Comparison of ENCODE assay signal across 8 cellular contexts in the genomic region with DNA sequence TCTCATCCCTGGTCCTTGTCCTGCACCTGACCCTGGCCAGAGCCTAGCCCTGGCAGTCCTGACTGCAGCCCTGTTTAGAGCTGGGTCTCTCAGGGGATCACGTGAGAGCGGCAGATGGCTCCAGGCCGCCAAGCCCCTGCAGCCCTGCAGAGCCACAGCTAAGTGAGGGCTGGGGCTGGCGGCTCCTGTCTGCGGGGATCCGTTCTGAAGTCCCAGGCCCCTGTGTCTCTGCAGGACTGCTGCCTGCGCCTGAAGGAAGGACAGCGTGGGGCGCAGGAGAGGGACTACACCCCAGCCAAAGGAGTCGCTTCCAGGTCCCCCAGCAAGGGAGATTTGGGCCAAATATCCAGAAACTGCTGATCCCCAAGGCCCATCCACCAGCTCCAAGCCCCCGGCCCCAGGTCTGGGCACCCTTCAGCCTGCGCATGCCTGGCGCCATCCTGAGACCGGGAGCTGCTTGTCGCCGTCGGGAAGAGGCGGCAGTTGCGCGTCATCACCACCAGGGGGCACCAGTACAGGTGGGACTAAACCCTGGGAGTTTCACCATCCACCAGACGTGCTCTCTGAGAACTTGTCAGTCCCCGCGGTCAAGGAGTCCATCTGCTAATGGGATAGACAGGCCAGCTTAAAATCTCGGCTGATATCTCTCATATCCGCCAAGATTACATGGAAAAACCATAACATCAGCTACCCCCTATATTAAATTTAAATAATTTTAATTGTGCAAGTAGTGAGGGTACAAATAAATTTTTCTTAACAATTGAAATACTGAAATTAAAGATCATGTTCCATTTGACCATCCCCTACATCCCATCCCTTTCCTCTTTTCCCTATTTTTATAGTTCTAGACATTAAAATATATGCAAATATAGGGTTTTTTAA. TPM values are rescaled to one million over a fixed set of nuclear protein-coding genes. Genes with fewer than 3 reads are reported as not detected.
A peak's percentile ranks its signal among the peaks of the same experiment; 100 is the strongest.
DNase-seq lines count a peak whose midpoint lies in the region; ATAC-seq and TF ChIP-seq lines count a peak whose summit lies in the region.

No MANE protein-coding gene starts in this region.

- H3K4me1 Mint-ChIP-seq in CD4-positive, alpha-beta memory T cell: no peaks in the 10 kb centered on the region
- no peaks in the 10 kb centered on the region for H3K4me1 Mint-ChIP-seq in stimulated activated memory B cell treated with anti-CD40 and anti-IgM and Interleukin-4, amounts not matched to agents 10 μg/mL and 1 μg/mL and 100 μg/mL, for 72 hours

- H3K4me3 ChIP-seq in CD4-positive, alpha-beta memory T cell (ENCODE audit: low read length in 2 of 2): no peak overlapping the region

- POLR2A ChIA-PET in CD4-positive, alpha-beta memory T cell (lab: Charles Lee; ENCODE audit: partially characterized antibody): no interaction called here

- H3K36me3 ChIP-seq in CD4-positive, alpha-beta memory T cell (ENCODE audit: insufficient read depth, low read length): no peaks in the 10 kb centered on the region

- H3K27ac Mint-ChIP-seq in CD4-positive, alpha-beta memory T cell: no peak overlapping the region
- H3K27ac Mint-ChIP-seq in stimulated activated memory B cell treated with anti-CD40 and anti-IgM and Interleukin-4, amounts not matched to agents 10 μg/mL and 1 μg/mL and 100 μg/mL, for 72 hours: no peak overlapping the region

- no peak overlapping the region for H3K27ac ChIP-seq in CD4-positive, alpha-beta memory T cell (ENCODE audit: low read depth, low read length)

- no peaks in the 10 kb centered on the region for H3K36me3 Mint-ChIP-seq in CD4-positive, alpha-beta memory T cell
- no peaks in the 10 kb centered on the region for H3K36me3 Mint-ChIP-seq in stimulated activated memory B cell treated with anti-CD40 and anti-IgM and Interleukin-4, amounts not matched to agents 10 μg/mL and 1 μg/mL and 100 μg/mL, for 72 hours

- ATAC-seq in GM19328 (IDR thresholded peaks at IDR 0.05; ENCODE audit: unreplicated experiment) (peak; percentile 75), HG03442 (IDR thresholded peaks at IDR 0.05; ENCODE audit: unreplicated experiment) (peak; percentile 82)
- ATAC-seq in stimulated activated memory B cell treated with anti-CD40 and anti-IgM and Interleukin-4, amounts not matched to agents 10 μg/mL and 1 μg/mL and 100 μg/mL, for 72 hours: peak; percentile 44

- no peak for TF ChIP-seq POLR2A in erythroblast (IDR thresholded peaks at IDR 0.05; ENCODE audit: low read length)

- peaks cover 17 to 19% of the 10 kb centered on the region in 2 donors for H3K27me3 Mint-ChIP-seq in CD4-positive, alpha-beta memory T cell
- peaks cover 63% of the 10 kb centered on the region for H3K27me3 Mint-ChIP-seq in stimulated activated memory B cell treated with anti-CD40 and anti-IgM and Interleukin-4, amounts not matched to agents 10 μg/mL and 1 μg/mL and 100 μg/mL, for 72 hours

- no peaks in the 10 kb centered on the region for H3K9me3 ChIP-seq in CD4-positive, alpha-beta memory T cell (ENCODE audit: control insufficient read depth in 1 of 2, low read length in 2 of 2)

- H3K4me3 Mint-ChIP-seq in CD4-positive, alpha-beta memory T cell: no peak overlapping the region
- no peak overlapping the region for H3K4me3 Mint-ChIP-seq in stimulated activated memory B cell treated with anti-CD40 and anti-IgM and Interleukin-4, amounts not matched to agents 10 μg/mL and 1 μg/mL and 100 μg/mL, for 72 hours

- H3K4me1 ChIP-seq in CD4-positive, alpha-beta memory T cell (ENCODE audit: insufficient read depth, low read length): no peaks in the 10 kb centered on the region

- DNase-seq in CD4-positive, alpha-beta memory T cell: peak in 4 of 5 donors; percentile 16 to 39 (median 28)
- DNase-seq in NCI-H69 (lab: John Stamatoyannopoulos, UW): peak; percentile 90
- peak; percentile 85 for DNase-seq in activated CD8-positive, alpha-beta memory T cell treated with anti-CD3 and anti-CD28 coated beads for 24 hours
- DNase-seq in erythroblast (lab: John Stamatoyannopoulos, UW): peak; percentile 64 to 83
- DNase-seq in myocyte (ENCODE audit: low read depth): peak; percentile 80

- intact Hi-C loops in CD4-positive, alpha-beta memory T cell (cut with micrococcal nuclease): no loop called here

- H3K9me3 Mint-ChIP-seq in CD4-positive, alpha-beta memory T cell: no peaks in the 10 kb centered on the region
- H3K9me3 Mint-ChIP-seq in stimulated activated memory B cell treated with anti-CD40 and anti-IgM and Interleukin-4, amounts not matched to agents 10 μg/mL and 1 μg/mL and 100 μg/mL, for 72 hours: no peaks in the 10 kb centered on the region

- no peaks in the 10 kb centered on the region for H3K27me3 ChIP-seq in CD4-positive, alpha-beta memory T cell (ENCODE audit: insufficient read depth, low read length)

- CTCF ChIA-PET in CD4-positive, alpha-beta memory T cell (lab: Charles Lee; ENCODE audit: partially characterized antibody): interaction anchor here (0.7 to 2.3 kb wide), 11 partner anchors 9 to 183 kb away, joined by 3 to 13 read pairs (median 5); a partner anchor contains a TSS

RNA-seq across cellular contexts. Expression of a gene that starts 25.1 kb away (rescaled TPM):
- total RNA-seq in CD4-positive, alpha-beta memory T cell: not detected
- polyA plus RNA-seq in CD4-positive, alpha-beta memory T cell: not detected
- not detected in 2 replicates for total RNA-seq in myocyte
- not detected for polyA plus RNA-seq in myocyte (2012)

RNA-seq across cellular contexts. Expression of a gene that starts 27.0 kb away (rescaled TPM):
- not detected for total RNA-seq in CD4-positive, alpha-beta memory T cell
- not detected for polyA plus RNA-seq in CD4-positive, alpha-beta memory T cell
- total RNA-seq in myocyte: 2.1 and 3.9 TPM in 2 replicates
- 26.8 TPM for polyA plus RNA-seq in myocyte (2012)

Comparison
In these comparisons a context has a peak if more than half of its experiments do, and no peak if none do; other contexts are left out.
1. DNase-seq: peak in every context shown above with its lines; median percentile 90 in NCI-H69; 85 in activated CD8-positive, alpha-beta memory T cell treated with anti-CD3 and anti-CD28 coated beads for 24 hours; 80 in myocyte; 74 in erythroblast; 28 in CD4-positive, alpha-beta memory T cell.